Comparison of ENCODE assay signal across 7 cellular contexts in the genomic region with DNA sequence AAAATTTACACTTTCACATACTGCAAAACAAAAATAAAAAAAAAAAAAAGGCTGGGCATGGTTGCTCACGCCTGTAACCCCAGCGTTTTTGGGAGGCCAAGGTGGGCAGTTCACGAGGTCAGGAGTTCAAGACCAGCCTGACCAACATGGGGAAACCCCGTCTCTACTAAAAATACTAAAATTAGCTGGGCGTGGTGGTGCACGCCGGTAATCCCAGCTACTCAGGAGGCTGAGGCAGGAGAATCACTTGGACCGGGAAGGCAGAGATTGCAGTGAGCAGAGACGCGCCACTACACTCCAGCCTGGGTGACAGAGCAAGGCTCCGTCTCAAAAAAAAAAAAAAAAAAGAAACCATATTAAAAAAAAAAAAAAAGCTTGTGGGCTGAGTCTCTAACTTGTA. TPM values are rescaled to one million over a fixed set of nuclear protein-coding genes. Genes with fewer than 3 reads are reported as not detected.
DNase-seq lines count a peak whose midpoint lies in the region; ATAC-seq and TF ChIP-seq lines count a peak whose summit lies in the region.
"Not testable (repeated sequence)": the region's sequence is repeated elsewhere in the genome, so short reads cannot be mapped to it uniquely, and the experiment has no call there.

No MANE protein-coding gene starts in this region.

- H3K9me2 ChIP-seq in hepatocyte (replicated peaks; ENCODE audit: insufficient read depth), result not testable (repeated sequence)

- peaks cover 75% of the 10 kb centered on the region for H3K4me1 Mint-ChIP-seq in CD8-positive, alpha-beta T cell (ENCODE audit: low read depth)
- H3K4me1 Mint-ChIP-seq in activated CD4-positive, alpha-beta T cell treated with anti-CD3 and anti-CD28 coated beads for 36 hours, result peaks cover 67% of the 10 kb centered on the region
- H3K4me1 Mint-ChIP-seq in activated T-helper 2 cell treated with anti-CD3 and anti-CD28 coated beads, Interferon-gamma antibody, Interleukin-2, Interleukin-4, amounts not matched to agents 10 μg/mL and 5 μg/mL and 100 μg/mL, durations not matched to agents 14 hours and 24 hours and 36 hours (ENCODE audit: low read depth), result peaks cover 70% of the 10 kb centered on the region
- H3K4me1 Mint-ChIP-seq in brain (peaks cover 79% of the 10 kb centered on the region), neural crest cell (peaks cover 72% of the 10 kb centered on the region)

- H3K4me3 Mint-ChIP-seq in CD8-positive, alpha-beta T cell, result peak overlapping the region; percentile 73
- H3K4me3 Mint-ChIP-seq in activated CD4-positive, alpha-beta T cell treated with anti-CD3 and anti-CD28 coated beads for 36 hours, result peak overlapping the region; percentile 100
- peak overlapping the region; percentile 71 for H3K4me3 Mint-ChIP-seq in activated T-helper 2 cell treated with anti-CD3 and anti-CD28 coated beads, Interferon-gamma antibody, Interleukin-2, Interleukin-4, amounts not matched to agents 10 μg/mL and 5 μg/mL and 100 μg/mL, durations not matched to agents 14 hours and 24 hours and 36 hours (ENCODE audit: low read depth)
- H3K4me3 Mint-ChIP-seq in brain (peak overlapping the region in 3 of 5 experiments; percentile 24 to 58 (median 31)), neural crest cell (peak overlapping the region; percentile 100)

- H3K79me2 ChIP-seq in hepatocyte, result peaks cover 95% of the 10 kb centered on the region

- not testable (repeated sequence) for TF ChIP-seq CTCF in CD8-positive, alpha-beta T cell (IDR thresholded peaks at IDR 0.05); NB4 (IDR thresholded peaks at IDR 0.05; ENCODE audit: low read depth, low read length); brain (conservative IDR thresholded peaks at IDR 0.05); hepatocyte (IDR thresholded peaks at IDR 0.05; ENCODE audit: poor library complexity); neural crest cell (conservative IDR thresholded peaks at IDR 0.05)

- H3K27me3 ChIP-seq in CD8-positive, alpha-beta T cell (ENCODE audit: insufficient read depth, low read length); hepatocyte: not testable (repeated sequence)

- ATAC-seq in CD8-positive, alpha-beta T cell; activated CD4-positive, alpha-beta T cell treated with anti-CD3 and anti-CD28 coated beads for 36 hours: not testable (repeated sequence)

- not testable (repeated sequence) for H3K9me3 Mint-ChIP-seq in CD8-positive, alpha-beta T cell; activated CD4-positive, alpha-beta T cell treated with anti-CD3 and anti-CD28 coated beads for 36 hours (ENCODE audit: low read depth); activated T-helper 2 cell treated with anti-CD3 and anti-CD28 coated beads, Interferon-gamma antibody, Interleukin-2, Interleukin-4, amounts not matched to agents 10 μg/mL and 5 μg/mL and 100 μg/mL, durations not matched to agents 14 hours and 24 hours and 36 hours; brain; neural crest cell

- POLR2A ChIA-PET in CD8-positive, alpha-beta T cell (lab: Charles Lee), result interaction anchor here (0.6 to 12.5 kb wide), 5 partner anchors 7 to 111 kb away, joined by 3 to 241 read pairs (median 24); partner anchors contain the start of genes CBX3 and NFE2L3
- POLR2A ChIA-PET in activated CD4-positive, alpha-beta T cell treated with anti-CD3 and anti-CD28 coated beads for 36 hours (lab: Charles Lee), result interaction anchor here (0.6 to 2.7 kb wide), 6 partner anchors 8 to 176 kb away, joined by 3 to 14 read pairs (median 4); partner anchors contain the start of gene NFE2L3

- H2AFZ ChIP-seq in hepatocyte, result not testable (repeated sequence)

- CTCF ChIA-PET in CD8-positive, alpha-beta T cell (lab: Charles Lee), result interaction anchor here (1.0 to 9.2 kb wide), 5 partner anchors 15 to 170 kb away, joined by 3 to 239 read pairs (median 3); no protein-coding TSS in a partner anchor
- CTCF ChIA-PET in activated CD4-positive, alpha-beta T cell treated with anti-CD3 and anti-CD28 coated beads for 36 hours (lab: Charles Lee), result not testable (repeated sequence)

- H3K9me3 ChIP-seq in CD8-positive, alpha-beta T cell (ENCODE audit: low read length); hepatocyte (ENCODE audit: low read depth): not testable (repeated sequence)

- H3K4me3 ChIP-seq in CD8-positive, alpha-beta T cell (ENCODE audit: low read depth, low read length); hepatocyte: not testable (repeated sequence)
- H3K4me3 ChIP-seq in NB4 (ENCODE audit: low read depth, low read length), result peak overlapping the region; percentile 88

- not testable (repeated sequence) for H3K27me3 Mint-ChIP-seq in CD8-positive, alpha-beta T cell (ENCODE audit: low read depth); activated CD4-positive, alpha-beta T cell treated with anti-CD3 and anti-CD28 coated beads for 36 hours; activated T-helper 2 cell treated with anti-CD3 and anti-CD28 coated beads, Interferon-gamma antibody, Interleukin-2, Interleukin-4, amounts not matched to agents 10 μg/mL and 5 μg/mL and 100 μg/mL, durations not matched to agents 14 hours and 24 hours and 36 hours (ENCODE audit: low read depth); brain
- H3K27me3 Mint-ChIP-seq in neural crest cell (ENCODE audit: low read depth), result peaks cover 71% of the 10 kb centered on the region

- H3K36me3 ChIP-seq in CD8-positive, alpha-beta T cell (ENCODE audit: insufficient read depth, low read length), result peaks cover 65% of the 10 kb centered on the region
- not testable (repeated sequence) for H3K36me3 ChIP-seq in hepatocyte (replicated peaks; ENCODE audit: insufficient read depth, low read depth)

- not testable (repeated sequence) for H3K27ac ChIP-seq in CD8-positive, alpha-beta T cell (ENCODE audit: low read depth, low read length); hepatocyte

- WGBS in hepatocyte (ENCODE audit: low lambda C conversion rate, missing lambda C conversion rate), result 82% methylated on average over 10 of the region's 11 CpGs

- H4K20me1 ChIP-seq in hepatocyte (ENCODE audit: insufficient read depth, poor library complexity, severe bottlenecking), result peaks cover 98% of the 10 kb centered on the region

- not testable (repeated sequence) for DNase-seq in CD8-positive, alpha-beta T cell; NB4 (ENCODE audit: low read depth); activated CD4-positive, alpha-beta T cell treated with anti-CD3 and anti-CD28 coated beads for 36 hours; activated T-helper 2 cell treated with anti-CD3 and anti-CD28 coated beads, Interferon-gamma antibody, Interleukin-2, Interleukin-4, amounts not matched to agents 10 μg/mL and 5 μg/mL and 100 μg/mL, durations not matched to agents 14 hours and 24 hours and 36 hours (ENCODE audit: low spot score); hepatocyte (ENCODE audit: low spot score); neural crest cell (ENCODE audit: low read depth, low spot score)

- H3K4me2 ChIP-seq in hepatocyte, result peak overlapping the region; percentile 6

- H3K4me1 ChIP-seq in CD8-positive, alpha-beta T cell (ENCODE audit: insufficient read depth, low read length), result peaks cover 73% of the 10 kb centered on the region
- H3K4me1 ChIP-seq in hepatocyte (ENCODE audit: insufficient read depth), result peaks cover 25% of the 10 kb centered on the region

- peak overlapping the region; percentile 90 for H3K27ac Mint-ChIP-seq in CD8-positive, alpha-beta T cell
- H3K27ac Mint-ChIP-seq in activated CD4-positive, alpha-beta T cell treated with anti-CD3 and anti-CD28 coated beads for 36 hours, result peak overlapping the region; percentile 88
- H3K27ac Mint-ChIP-seq in activated T-helper 2 cell treated with anti-CD3 and anti-CD28 coated beads, Interferon-gamma antibody, Interleukin-2, Interleukin-4, amounts not matched to agents 10 μg/mL and 5 μg/mL and 100 μg/mL, durations not matched to agents 14 hours and 24 hours and 36 hours, result peak overlapping the region; percentile 71
- peak overlapping the region in 3 of 5 experiments; percentile 50 to 87 (median 80) for H3K27ac Mint-ChIP-seq in brain
- peak overlapping the region; percentile 30 for H3K27ac Mint-ChIP-seq in neural crest cell (ENCODE audit: unreplicated experiment)

- intact Hi-C loops in CD8-positive, alpha-beta T cell (cut with DNase I, micrococcal nuclease), result loop anchor here (1.0 to 10.0 kb wide), 3 partner anchors 171 to 970 kb away; partner anchors contain the start of gene HOXA9 (in 1 of the 2)
- intact Hi-C loops in activated CD4-positive, alpha-beta T cell treated with anti-CD3 and anti-CD28 coated beads for 36 hours (cut with DNase I, micrococcal nuclease); activated T-helper 2 cell treated with anti-CD3 and anti-CD28 coated beads, Interferon-gamma antibody, Interleukin-2, Interleukin-4, amounts not matched to agents 10 μg/mL and 5 μg/mL and 100 μg/mL, durations not matched to agents 14 hours and 24 hours and 36 hours (cut with micrococcal nuclease): not testable (repeated sequence)

- not testable (repeated sequence) for TF ChIP-seq POLR2A in NB4 (IDR thresholded peaks at IDR 0.05; ENCODE audit: extremely low read depth, insufficient read length)

- peaks cover 96% of the 10 kb centered on the region for H3K36me3 Mint-ChIP-seq in CD8-positive, alpha-beta T cell
- H3K36me3 Mint-ChIP-seq in activated CD4-positive, alpha-beta T cell treated with anti-CD3 and anti-CD28 coated beads for 36 hours (ENCODE audit: low read depth), result peaks cover 94% of the 10 kb centered on the region
- H3K36me3 Mint-ChIP-seq in activated T-helper 2 cell treated with anti-CD3 and anti-CD28 coated beads, Interferon-gamma antibody, Interleukin-2, Interleukin-4, amounts not matched to agents 10 μg/mL and 5 μg/mL and 100 μg/mL, durations not matched to agents 14 hours and 24 hours and 36 hours (ENCODE audit: low read depth), result peaks cover 98% of the 10 kb centered on the region
- H3K36me3 Mint-ChIP-seq in brain (peaks cover 96% of the 10 kb centered on the region), neural crest cell (ENCODE audit: low read depth) (peaks cover 85% of the 10 kb centered on the region)

RNA-seq across cellular contexts. Expression of gene HNRNPA2B1, which starts 5.8 kb away (rescaled TPM):
- 100 to 1,000 TPM; 241 to 247 TPM for total RNA-seq in CD8-positive, alpha-beta T cell
- 100 to 1,000 TPM; 600 to 996 TPM for total RNA-seq in activated CD4-positive, alpha-beta T cell treated with anti-CD3 and anti-CD28 coated beads for 36 hours
- 835 and 845 TPM in 2 replicates for total RNA-seq in activated T-helper 2 cell treated with anti-CD3 and anti-CD28 coated beads, Interferon-gamma antibody, Interleukin-2, Interleukin-4, amounts not matched to agents 10 μg/mL and 5 μg/mL and 100 μg/mL, durations not matched to agents 14 hours and 24 hours and 36 hours
- polyA plus RNA-seq in brain (ENCODE audit: insufficient read depth, low read depth, low replicate concordance) (772 TPM), hepatocyte (553 and 625 TPM in 2 replicates)
- total RNA-seq in hepatocyte (193 and 215 TPM in 2 replicates), neural crest cell (1,068 and 1,071 TPM in 2 replicates)

RNA-seq across cellular contexts. Expression of gene CBX3, which starts 6.8 kb away (rescaled TPM):
- total RNA-seq in CD8-positive, alpha-beta T cell, result 100 to 1,000 TPM; 103 to 106 TPM
- 100 to 1,000 TPM; 173 to 300 TPM for total RNA-seq in activated CD4-positive, alpha-beta T cell treated with anti-CD3 and anti-CD28 coated beads for 36 hours
- 274 and 275 TPM in 2 replicates for total RNA-seq in activated T-helper 2 cell treated with anti-CD3 and anti-CD28 coated beads, Interferon-gamma antibody, Interleukin-2, Interleukin-4, amounts not matched to agents 10 μg/mL and 5 μg/mL and 100 μg/mL, durations not matched to agents 14 hours and 24 hours and 36 hours
- polyA plus RNA-seq in brain (ENCODE audit: insufficient read depth, low read depth, low replicate concordance), result 89.7 TPM
- 154 and 165 TPM in 2 replicates for total RNA-seq in hepatocyte
- polyA plus RNA-seq in hepatocyte, result 120 and 129 TPM in 2 replicates
- 291 and 293 TPM in 2 replicates for total RNA-seq in neural crest cell

RNA-seq across cellular contexts. Expression of gene NFE2L3, which starts 42.8 kb away (rescaled TPM):
- total RNA-seq in CD8-positive, alpha-beta T cell, result under 1 TPM; 0.43 to 0.50 TPM
- 10 to 100 TPM; 19.9 to 23.8 TPM for total RNA-seq in activated CD4-positive, alpha-beta T cell treated with anti-CD3 and anti-CD28 coated beads for 36 hours
- 42.3 and 44.6 TPM in 2 replicates for total RNA-seq in activated T-helper 2 cell treated with anti-CD3 and anti-CD28 coated beads, Interferon-gamma antibody, Interleukin-2, Interleukin-4, amounts not matched to agents 10 μg/mL and 5 μg/mL and 100 μg/mL, durations not matched to agents 14 hours and 24 hours and 36 hours
- polyA plus RNA-seq in brain (ENCODE audit: insufficient read depth, low read depth, low replicate concordance), result 7.1 TPM
- 10.0 and 10.8 TPM in 2 replicates for total RNA-seq in hepatocyte
- 4.7 and 6.5 TPM in 2 replicates for polyA plus RNA-seq in hepatocyte
- total RNA-seq in neural crest cell, result 2.4 and 3.5 TPM in 2 replicates

Comparison
In these comparisons a context has a peak if more than half of its experiments do, and no peak if none do; other contexts are left out.
1. H3K27ac Mint-ChIP-seq: peak in every context shown above with its lines; median percentile 90 in CD8-positive, alpha-beta T cell; 88 in activated CD4-positive, alpha-beta T cell treated with anti-CD3 and anti-CD28 coated beads for 36 hours; 80 in brain; 71 in activated T-helper 2 cell treated with anti-CD3 and anti-CD28 coated beads, Interferon-gamma antibody, Interleukin-2, Interleukin-4, amounts not matched to agents 10 μg/mL and 5 μg/mL and 100 μg/mL, durations not matched to agents 14 hours and 24 hours and 36 hours; 30 in neural crest cell.
2. H3K4me3 Mint-ChIP-seq: peak in every context shown above with its lines; median percentile 100 in activated CD4-positive, alpha-beta T cell treated with anti-CD3 and anti-CD28 coated beads for 36 hours; 100 in neural crest cell; 73 in CD8-positive, alpha-beta T cell; 71 in activated T-helper 2 cell treated with anti-CD3 and anti-CD28 coated beads, Interferon-gamma antibody, Interleukin-2, Interleukin-4, amounts not matched to agents 10 μg/mL and 5 μg/mL and 100 μg/mL, durations not matched to agents 14 hours and 24 hours and 36 hours; 31 in brain.